ENCODE assay signal across 22 cellular contexts in genomic region chr1:36570016-36570415, GRCh38.
DNase-seq lines count a peak whose midpoint lies in the region; ATAC-seq and TF ChIP-seq lines count a peak whose summit lies in the region.
"Had no signal": no experiment of that assay in that cellular context is flagged by ENCODE, and none has a peak within 500 bp of the region (broad histone marks: within the 10 kb centered on the region; RNA-seq: fewer than 3 reads in every experiment).

No MANE protein-coding gene starts in this region.

- no peaks in the 10 kb centered on the region for H3K9me3 ChIP-seq in endodermal cell (ENCODE audit: control insufficient read depth, low read length)
- H3K9me3 ChIP-seq: BLaER1 treated with 17β-estradiol and CSF1 and Interleukin-3, amounts not matched to agents 10 nM and 100 nM had no signal

- no peaks in the 10 kb centered on the region for H3K4me1 Mint-ChIP-seq in activated naive CD4-positive, alpha-beta T cell treated with anti-CD3 and anti-CD28 coated beads, Interleukin-2, amount 10 ng/mL, durations not matched to agents 7 days and 5 days
- H3K4me1 Mint-ChIP-seq in endodermal cell: peaks cover 11% of the 10 kb centered on the region
- H3K4me1 Mint-ChIP-seq: IgD-negative memory B cell had no signal

- H3K36me3 Mint-ChIP-seq in activated naive CD4-positive, alpha-beta T cell treated with anti-CD3 and anti-CD28 coated beads, Interleukin-2, amount 10 ng/mL, durations not matched to agents 7 days and 5 days: no peaks in the 10 kb centered on the region
- H3K36me3 Mint-ChIP-seq in activated naive CD4-positive, alpha-beta T cell treated with anti-CD3 and anti-CD28 coated beads, Interleukin-2, amount 50 U/mL, for 72 hours: no peaks in the 10 kb centered on the region
- H3K36me3 Mint-ChIP-seq in endodermal cell (ENCODE audit: low read depth): no peaks in the 10 kb centered on the region
- H3K36me3 Mint-ChIP-seq: CD8-positive, alpha-beta T cell had no signal

- H3K4me3 Mint-ChIP-seq in activated naive CD4-positive, alpha-beta T cell treated with anti-CD3 and anti-CD28 coated beads, Interleukin-2, amount 10 ng/mL, durations not matched to agents 7 days and 5 days: no peak overlapping the region
- no peak overlapping the region for H3K4me3 Mint-ChIP-seq in endodermal cell
- H3K4me3 Mint-ChIP-seq: CD8-positive, alpha-beta T cell; GM23338; IgD-negative memory B cell had no signal

- WGBS in endodermal cell (ENCODE audit: insufficient coverage in 1 of 2, insufficient read length in 1 of 2), 2 experiments: 79% methylated on average over 7 of the region's 7 CpGs; no CpG with 5 or more reads in 1 of the 2 experiments

- TF ChIP-seq CTCF in endodermal cell (conservative IDR thresholded peaks at IDR 0.05): no peak

- CTCF ChIA-PET in activated naive CD4-positive, alpha-beta T cell treated with anti-CD3 and anti-CD28 coated beads, Interleukin-2, amount 10 ng/mL, durations not matched to agents 7 days and 5 days (lab: Charles Lee): no interaction called here

- intact Hi-C loops in posterior vena cava (cut with DNase I): loop anchor here (10.0 kb wide), 1 partner anchor 865 kb away; no protein-coding TSS in a partner anchor

- no peak for ATAC-seq in activated naive CD4-positive, alpha-beta T cell treated with anti-CD3 and anti-CD28 coated beads, Interleukin-2, amount 50 U/mL, for 72 hours
- ATAC-seq in HG03521 (IDR thresholded peaks at IDR 0.05; ENCODE audit: unreplicated experiment): no peak
- ATAC-seq in GM21825 (IDR thresholded peaks at IDR 0.05; ENCODE audit: unreplicated experiment): no peak
- ATAC-seq: CD8-positive, alpha-beta T cell; GM23338 had no signal

- no peak overlapping the region for H3K27ac Mint-ChIP-seq in activated naive CD4-positive, alpha-beta T cell treated with anti-CD3 and anti-CD28 coated beads, Interleukin-2, amount 10 ng/mL, durations not matched to agents 7 days and 5 days
- H3K27ac Mint-ChIP-seq in activated naive CD4-positive, alpha-beta T cell treated with anti-CD3 and anti-CD28 coated beads, Interleukin-2, amount 50 U/mL, for 72 hours: no peak overlapping the region
- no peak overlapping the region for H3K27ac Mint-ChIP-seq in endodermal cell
- H3K27ac Mint-ChIP-seq: CD8-positive, alpha-beta T cell; GM23338; IgD-negative memory B cell had no signal

- no peaks in the 10 kb centered on the region for H3K36me3 ChIP-seq in endodermal cell (ENCODE audit: control insufficient read depth, insufficient read depth, low read length)
- H3K36me3 ChIP-seq: BLaER1 treated with 17β-estradiol and CSF1 and Interleukin-3, amounts not matched to agents 10 nM and 100 nM had no signal

- no peak overlapping the region for H3K9ac ChIP-seq in endodermal cell (ENCODE audit: extremely low read depth, low read length, poor library complexity, severe bottlenecking)
- H3K9ac ChIP-seq: BLaER1 treated with 17β-estradiol and CSF1 and Interleukin-3, amounts not matched to agents 10 nM and 100 nM had no signal

- H3K27ac ChIP-seq in endodermal cell (ENCODE audit: low read depth, low read length): no peak overlapping the region
- H3K27ac ChIP-seq: BLaER1 treated with 17β-estradiol and CSF1 and Interleukin-3, amounts not matched to agents 10 nM and 100 nM had no signal

- H3K9me3 Mint-ChIP-seq in activated naive CD4-positive, alpha-beta T cell treated with anti-CD3 and anti-CD28 coated beads, Interleukin-2, amount 10 ng/mL, durations not matched to agents 7 days and 5 days: no peaks in the 10 kb centered on the region
- H3K9me3 Mint-ChIP-seq in activated naive CD4-positive, alpha-beta T cell treated with anti-CD3 and anti-CD28 coated beads, Interleukin-2, amount 50 U/mL, for 72 hours: no peaks in the 10 kb centered on the region
- no peaks in the 10 kb centered on the region for H3K9me3 Mint-ChIP-seq in endodermal cell
- H3K9me3 Mint-ChIP-seq: CD8-positive, alpha-beta T cell; GM23338; IgD-negative memory B cell had no signal

- no peaks in the 10 kb centered on the region for H3K4me1 ChIP-seq in endodermal cell (ENCODE audit: control insufficient read depth, insufficient read depth, low read length)
- H3K4me1 ChIP-seq: BLaER1 treated with 17β-estradiol and CSF1 and Interleukin-3, amounts not matched to agents 10 nM and 100 nM had no signal

- peaks cover 2% of the 10 kb centered on the region for H3K27me3 ChIP-seq in endodermal cell (ENCODE audit: control insufficient read depth, insufficient read depth, low read length, poor library complexity, severe bottlenecking)
- H3K27me3 ChIP-seq: BLaER1 treated with 17β-estradiol and CSF1 and Interleukin-3, amounts not matched to agents 10 nM and 100 nM had no signal

- DNase-seq in activated naive CD4-positive, alpha-beta T cell treated with anti-CD3 and anti-CD28 coated beads, Interleukin-2, amount 10 ng/mL, durations not matched to agents 7 days and 5 days: peak; percentile 15
- no peak for DNase-seq in activated naive CD4-positive, alpha-beta T cell treated with anti-CD3 and anti-CD28 coated beads, Interleukin-2, amount 50 U/mL, for 72 hours (ENCODE audit: low spot score in 2 of 2)
- DNase-seq in endodermal cell: peak; percentile 41
- peak; percentile 58 for DNase-seq in posterior vena cava (ENCODE audit: low spot score)
- DNase-seq in retina: no peak
- DNase-seq: 8988T; CD8-positive, alpha-beta T cell; DND-41; HCEC 1CT; MV-4-11; NCI-H1105 treated with DMSO at 0.1 percent for 48 hours; NCI-H2081; NCI-H2171; NCI-H446; NCI-H526 treated with DMSO at 0.1 percent for 48 hours; OCI-M1; Right ventricle myocardium superior had no signal

- H3K4me3 ChIP-seq in endodermal cell (ENCODE audit: low read length): no peak overlapping the region
- H3K4me3 ChIP-seq: BLaER1 treated with 17β-estradiol and CSF1 and Interleukin-3, amounts not matched to agents 10 nM and 100 nM; GM23338 had no signal

- H3K27me3 Mint-ChIP-seq in activated naive CD4-positive, alpha-beta T cell treated with anti-CD3 and anti-CD28 coated beads, Interleukin-2, amount 10 ng/mL, durations not matched to agents 7 days and 5 days: peaks cover 23% of the 10 kb centered on the region
- H3K27me3 Mint-ChIP-seq in endodermal cell (ENCODE audit: insufficient read depth): peaks cover 16% of the 10 kb centered on the region

Comparison
In these comparisons a context has a peak if more than half of its experiments do, and no peak if none do; other contexts are left out.
1. DNase-seq: peak in activated naive CD4-positive, alpha-beta T cell treated with anti-CD3 and anti-CD28 coated beads, Interleukin-2, amount 10 ng/mL, durations not matched to agents 7 days and 5 days (single experiment), endodermal cell (single experiment) and posterior vena cava (single experiment); none in activated naive CD4-positive, alpha-beta T cell treated with anti-CD3 and anti-CD28 coated beads, Interleukin-2, amount 50 U/mL, for 72 hours (0 of 2) and retina (single experiment).